ENCODE assay signal across 20 cellular contexts in genomic region chr9:15942806-15943424, GRCh38.
"Had no signal": no experiment of that assay in that cellular context is flagged by ENCODE, and none has a peak within 500 bp of the region (broad histone marks: within the 10 kb centered on the region; RNA-seq: fewer than 3 reads in every experiment).

No MANE protein-coding gene starts in this region.

- H2AFZ ChIP-seq: neural progenitor cell had no signal

- H3K9me3 Mint-ChIP-seq: central memory CD8-positive, alpha-beta T cell; neural progenitor cell had no signal

- H3K9ac ChIP-seq: neural progenitor cell had no signal

- DNase-seq: activated CD4-positive, alpha-beta T cell treated with anti-CD3 and anti-CD28 coated beads, Interleukin-2, amount 10 ng/mL, durations not matched to agents 24 days and 14 days; activated CD8-positive, alpha-beta T cell treated with anti-CD3 and anti-CD28 coated beads for 36 hours; activated naive CD4-positive, alpha-beta T cell treated with anti-CD3 and anti-CD28 coated beads, Interleukin-2, amount 50 U/mL, for 16 hours; activated T-cell treated with anti-CD3 and anti-CD28 coated beads, Interleukin-2, amount 50 U/mL, for 24 hours; aorta; brain microvascular endothelial cell; effector CD8-positive, alpha-beta T cell; kidney; left lung; stimulated activated naive CD8-positive, alpha-beta T cell treated with anti-CD3 and anti-CD28 coated beads, Interleukin-15, Interleukin-2, amounts not matched to agents 100 U/mL and 50 U/mL, for 24 hours; substantia nigra; T-helper 1 cell; T-helper 9 cell; tibial artery had no signal

- H3K4me1 Mint-ChIP-seq: activated CD4-positive, alpha-beta T cell treated with anti-CD3 and anti-CD28 coated beads, Interleukin-2, amount 10 ng/mL, durations not matched to agents 24 days and 14 days; central memory CD8-positive, alpha-beta T cell; neural progenitor cell had no signal

- H3K4me3 ChIP-seq: left lung, neural progenitor cell, prostate gland, right atrium auricular region, skin epidermis, tibial artery had no signal

- H3K4me2 ChIP-seq: neural progenitor cell had no signal

- H3K36me3 Mint-ChIP-seq: neural progenitor cell had no signal

- H3K4me1 ChIP-seq: left lung, neural progenitor cell, prostate gland, right atrium auricular region, tibial artery had no signal

- H3K9me3 ChIP-seq: left lung, prostate gland, right atrium auricular region, tibial artery had no signal

- H3K27me3 Mint-ChIP-seq: activated CD4-positive, alpha-beta T cell treated with anti-CD3 and anti-CD28 coated beads, Interleukin-2, amount 10 ng/mL, durations not matched to agents 24 days and 14 days; activated CD8-positive, alpha-beta T cell treated with anti-CD3 and anti-CD28 coated beads for 36 hours; activated T-cell treated with anti-CD3 and anti-CD28 coated beads, Interleukin-2, amount 50 U/mL, for 24 hours; central memory CD8-positive, alpha-beta T cell had no signal

- H3K27ac Mint-ChIP-seq: activated CD4-positive, alpha-beta T cell treated with anti-CD3 and anti-CD28 coated beads, Interleukin-2, amount 10 ng/mL, durations not matched to agents 24 days and 14 days; activated CD8-positive, alpha-beta T cell treated with anti-CD3 and anti-CD28 coated beads for 36 hours; activated T-cell treated with anti-CD3 and anti-CD28 coated beads, Interleukin-2, amount 50 U/mL, for 24 hours; neural progenitor cell had no signal

- ATAC-seq: activated CD8-positive, alpha-beta T cell treated with anti-CD3 and anti-CD28 coated beads for 36 hours; esophagus mucosa; left lung; stimulated activated naive CD8-positive, alpha-beta T cell treated with anti-CD3 and anti-CD28 coated beads, Interleukin-15, Interleukin-2, amounts not matched to agents 100 U/mL and 50 U/mL, for 24 hours had no signal

- H3K27me3 ChIP-seq: brain microvascular endothelial cell, left lung, neural progenitor cell, right atrium auricular region, tibial artery had no signal

- H3K36me3 ChIP-seq: brain microvascular endothelial cell, left lung, neural progenitor cell, prostate gland, right atrium auricular region, tibial artery had no signal

- H3K27ac ChIP-seq: brain microvascular endothelial cell, left lung, neural progenitor cell, prostate gland, right atrium auricular region, skin epidermis, tibial artery had no signal

- H3K4me3 Mint-ChIP-seq: activated CD4-positive, alpha-beta T cell treated with anti-CD3 and anti-CD28 coated beads, Interleukin-2, amount 10 ng/mL, durations not matched to agents 24 days and 14 days; activated CD8-positive, alpha-beta T cell treated with anti-CD3 and anti-CD28 coated beads for 36 hours; activated T-cell treated with anti-CD3 and anti-CD28 coated beads, Interleukin-2, amount 50 U/mL, for 24 hours; central memory CD8-positive, alpha-beta T cell; neural progenitor cell had no signal
